15 cellular contexts compared by ENCODE assay signal in the genomic region with DNA sequence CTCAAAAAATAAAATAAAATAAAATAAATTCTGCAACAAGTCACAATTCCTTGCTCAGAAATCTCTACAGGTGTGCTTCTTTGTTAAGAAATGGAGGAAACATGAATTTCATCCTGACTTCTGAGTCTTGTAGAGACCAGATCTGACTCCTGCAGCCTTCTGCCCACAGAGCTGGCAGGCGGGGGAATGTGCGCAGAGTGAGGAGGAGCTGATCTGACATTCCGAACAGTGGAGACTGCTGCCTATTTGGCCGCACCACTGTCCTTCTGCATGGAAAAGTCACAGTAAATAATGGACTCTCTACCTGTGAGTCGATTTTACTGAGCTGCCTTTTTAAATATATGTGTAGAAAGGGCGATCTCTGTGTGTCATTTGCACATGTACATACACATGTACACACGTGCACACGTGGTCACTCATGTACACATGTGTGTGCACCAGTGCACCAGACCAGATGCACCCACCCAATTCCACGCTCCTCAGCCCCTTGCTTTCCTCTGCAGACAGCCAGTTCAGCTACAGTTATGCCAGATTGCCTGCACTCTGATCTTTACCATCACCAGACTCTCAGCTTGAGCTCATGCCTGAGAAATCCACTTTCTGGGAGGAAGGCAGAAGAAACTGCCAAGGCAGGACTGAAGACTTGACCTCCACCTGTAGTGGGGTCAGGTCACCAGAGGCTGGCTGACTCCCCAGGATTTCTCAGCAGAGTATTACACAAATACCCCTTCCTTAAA. TPM values are rescaled to one million over a fixed set of nuclear protein-coding genes. Genes with fewer than 3 reads are reported as not detected.
A peak's percentile ranks its signal among the peaks of the same experiment; 100 is the strongest.
DNase-seq lines count a peak whose midpoint lies in the region; ATAC-seq, FAIRE-seq and TF ChIP-seq lines count a peak whose summit lies in the region.
"Had no signal": no experiment of that assay in that cellular context is flagged by ENCODE, and none has a peak within 500 bp of the region (broad histone marks: within the 10 kb centered on the region; RNA-seq: fewer than 3 reads in every experiment).

No MANE protein-coding gene starts in this region.

- no peak for DNase-seq in activated naive CD4-positive, alpha-beta T cell treated with anti-CD3 and anti-CD28 coated beads, Interleukin-2, amount 50 U/mL, for 16 hours
- peak; percentile 43 to 58 for DNase-seq in activated T-cell treated with anti-CD3 and anti-CD28 coated beads, Interleukin-2, amount 50 U/mL, for 48 hours
- DNase-seq in memory B cell (ENCODE audit: low spot score in 2 of 2) (no peak), urothelium cell line (ENCODE audit: low spot score) (no peak), EL (no peak), neural progenitor cell (ENCODE audit: low spot score) (no peak)
- DNase-seq: foreskin keratinocyte; NK-92 treated with Interleukin-12 subunit alpha and Interleukin-12 subunit beta, amount 100 ng/mL, for 24 hours; SHP77; testis had no signal

- no peaks in the 10 kb centered on the region for H3K9me3 Mint-ChIP-seq in activated naive CD4-positive, alpha-beta T cell treated with anti-CD3 and anti-CD28 coated beads, Interleukin-2, amount 50 U/mL, for 24 hours
- H3K9me3 Mint-ChIP-seq in memory B cell = no peaks in the 10 kb centered on the region
- peaks cover 4% of the 10 kb centered on the region for H3K9me3 Mint-ChIP-seq in neural progenitor cell

- H3K79me2 ChIP-seq in neural progenitor cell (ENCODE audit: low read depth) = no peaks in the 10 kb centered on the region
- H3K79me2 ChIP-seq: parathyroid adenoma had no signal

- no peak overlapping the region for H3K4me3 ChIP-seq in neural progenitor cell
- H3K4me3 ChIP-seq: GM12878, smooth muscle cell, testis had no signal

- peak overlapping the region; percentile 99 for H3K27ac Mint-ChIP-seq in activated naive CD4-positive, alpha-beta T cell treated with anti-CD3 and anti-CD28 coated beads, Interleukin-2, amount 50 U/mL, for 24 hours
- H3K27ac Mint-ChIP-seq in memory B cell = peak overlapping the region; percentile 91
- H3K27ac Mint-ChIP-seq in neural progenitor cell = no peak overlapping the region

- peaks cover 44% of the 10 kb centered on the region for H3K36me3 Mint-ChIP-seq in activated naive CD4-positive, alpha-beta T cell treated with anti-CD3 and anti-CD28 coated beads, Interleukin-2, amount 50 U/mL, for 24 hours
- peaks cover 50% of the 10 kb centered on the region for H3K36me3 Mint-ChIP-seq in memory B cell
- peaks cover 1% of the 10 kb centered on the region for H3K36me3 Mint-ChIP-seq in neural progenitor cell

- no peaks in the 10 kb centered on the region for H3K27me3 Mint-ChIP-seq in activated naive CD4-positive, alpha-beta T cell treated with anti-CD3 and anti-CD28 coated beads, Interleukin-2, amount 50 U/mL, for 24 hours
- H3K27me3 Mint-ChIP-seq in memory B cell (no peaks in the 10 kb centered on the region), neural progenitor cell (ENCODE audit: insufficient read depth, low read depth) (no peaks in the 10 kb centered on the region)

- peak; percentile 77 for FAIRE-seq in urothelium cell line (lab: Jason Lieb, UNC)
- FAIRE-seq: GM12878 had no signal

- no peak overlapping the region for H2AFZ ChIP-seq in neural progenitor cell (replicated peaks)
- H2AFZ ChIP-seq: parathyroid adenoma had no signal

- peak overlapping the region; percentile 79 for H3K4me3 Mint-ChIP-seq in activated naive CD4-positive, alpha-beta T cell treated with anti-CD3 and anti-CD28 coated beads, Interleukin-2, amount 50 U/mL, for 24 hours
- no peak overlapping the region for H3K4me3 Mint-ChIP-seq in memory B cell
- H3K4me3 Mint-ChIP-seq in neural progenitor cell = no peak overlapping the region

- no peaks in the 10 kb centered on the region for H4K20me1 ChIP-seq in neural progenitor cell (ENCODE audit: low read depth)

- H3K4me1 ChIP-seq in neural progenitor cell = no peaks in the 10 kb centered on the region
- H3K4me1 ChIP-seq: foreskin keratinocyte, parathyroid adenoma, testis had no signal

- H3K36me3 ChIP-seq in neural progenitor cell = no peaks in the 10 kb centered on the region

- H3K9ac ChIP-seq in neural progenitor cell = no peak overlapping the region
- H3K9ac ChIP-seq: parathyroid adenoma had no signal

- no peak for ATAC-seq in memory B cell (ENCODE audit: low read depth)
- no peak for ATAC-seq in GM21367 (IDR thresholded peaks at IDR 0.05; ENCODE audit: unreplicated experiment)
- ATAC-seq: GM12878 had no signal

- H3K4me2 ChIP-seq in neural progenitor cell = no peak overlapping the region

- no peaks in the 10 kb centered on the region for H3F3A ChIP-seq in neural progenitor cell (ENCODE audit: low read depth)

- no peaks in the 10 kb centered on the region for H3K27me3 ChIP-seq in neural progenitor cell
- H3K27me3 ChIP-seq: foreskin keratinocyte, testis had no signal

- H3K4me1 Mint-ChIP-seq in activated naive CD4-positive, alpha-beta T cell treated with anti-CD3 and anti-CD28 coated beads, Interleukin-2, amount 50 U/mL, for 24 hours = peaks cover 97% of the 10 kb centered on the region
- H3K4me1 Mint-ChIP-seq in memory B cell (peaks cover 59% of the 10 kb centered on the region), neural progenitor cell (peaks cover 17% of the 10 kb centered on the region)

- no peak for TF ChIP-seq CTCF in neural progenitor cell (IDR thresholded peaks at IDR 0.05)

- no peak overlapping the region for H3K27ac ChIP-seq in neural progenitor cell
- H3K27ac ChIP-seq: foreskin keratinocyte, parathyroid adenoma, testis had no signal

- H3K9me3 ChIP-seq in neural progenitor cell (ENCODE audit: low read depth) = no peaks in the 10 kb centered on the region
- H3K9me3 ChIP-seq: testis had no signal

RNA-seq across cellular contexts. Expression of gene IKZF1, which starts 54.9 kb away (rescaled TPM):
- 0.11 and 0.19 TPM in 2 replicates for total RNA-seq in neural progenitor cell (ENCODE audit: low replicate concordance)
- total RNA-seq: foreskin keratinocyte, smooth muscle cell had no signal

Comparison
In these comparisons a context has a peak if more than half of its experiments do, and no peak if none do; other contexts are left out.
1. DNase-seq: peak in activated T-cell treated with anti-CD3 and anti-CD28 coated beads, Interleukin-2, amount 50 U/mL, for 48 hours (2 of 2); none in activated naive CD4-positive, alpha-beta T cell treated with anti-CD3 and anti-CD28 coated beads, Interleukin-2, amount 50 U/mL, for 16 hours (single experiment), memory B cell (0 of 2), urothelium cell line (single experiment), EL (single experiment) and neural progenitor cell (single experiment).